ENCODE assay signal across 7 cellular contexts in the genomic region with DNA sequence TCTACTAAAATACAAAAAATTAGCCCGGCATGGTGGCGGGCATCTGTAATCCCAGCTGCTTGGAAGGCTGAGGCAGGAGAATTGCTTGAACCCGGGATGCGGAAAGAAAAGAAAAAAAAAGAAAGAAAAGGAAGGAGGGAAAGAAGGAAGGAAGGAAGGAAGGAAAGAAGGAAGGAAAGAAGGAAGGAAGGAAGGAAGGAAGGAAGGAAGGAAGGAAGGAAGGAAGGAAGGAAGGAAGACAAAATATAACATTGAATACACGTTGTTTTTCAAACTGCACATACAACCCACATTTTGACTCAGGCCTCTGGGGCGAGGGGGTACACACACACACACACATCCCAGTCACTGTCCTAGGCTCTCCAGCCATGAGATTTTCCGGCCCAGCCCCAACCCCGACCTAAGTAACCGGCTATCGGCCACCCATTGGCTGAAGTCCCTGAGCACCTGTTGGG. TPM values are rescaled to one million over a fixed set of nuclear protein-coding genes. Genes with fewer than 3 reads are reported as not detected.
A peak's percentile ranks its signal among the peaks of the same experiment; 100 is the strongest.
DNase-seq lines count a peak whose midpoint lies in the region; ATAC-seq and TF ChIP-seq lines count a peak whose summit lies in the region.
"Not testable (repeated sequence)": the region's sequence is repeated elsewhere in the genome, so short reads cannot be mapped to it uniquely, and the experiment has no call there.

No MANE protein-coding gene starts in this region.

- H3K4me1 ChIP-seq in HEK293 (ENCODE audit: control insufficient read depth, insufficient read depth, low read length); endodermal cell (ENCODE audit: control insufficient read depth, insufficient read depth, low read length); iPS-20b (ENCODE audit: insufficient read depth, low read length): not testable (repeated sequence)
- H3K4me1 ChIP-seq in adipocyte (ENCODE audit: control insufficient read depth, insufficient read depth, low read length) (peaks cover 27% of the 10 kb centered on the region), stomach (peaks cover 36 to 59% (median 52%) of the 10 kb centered on the region in 4 donors)

- intact Hi-C loops in activated B cell treated with CpG ODN at 0.5 μM for 24 hours (cut with micrococcal nuclease): not testable (repeated sequence)
- intact Hi-C loops in stomach (cut with DNase I; ENCODE audit: low total_unique reads): loop anchor here (10.0 kb wide), 1 partner anchor 274 kb away; a partner anchor contains a TSS

- not testable (repeated sequence) for TF ChIP-seq POLR2A in stomach (IDR thresholded peaks at IDR 0.05)

- 62% methylated on average over 10 of the region's 10 CpGs; no CpG with 5 or more reads in 1 of the 2 experiments for WGBS in endodermal cell (ENCODE audit: insufficient coverage in 1 of 2, insufficient read length in 1 of 2), 2 experiments
- 48 to 55% (median 54%) methylated on average over 10 of the region's 10 CpGs for WGBS in stomach, 5 donors

- POLR2A ChIA-PET in HEK293 (lab: Yijun Ruan, JAX): interaction anchor here (0.9 to 2.8 kb wide), 2 partner anchors 110 to 274 kb away, joined by 3 to 15 read pairs; a partner anchor contains a TSS
- POLR2A ChIA-PET in activated B cell treated with CpG ODN at 0.5 μM for 24 hours (lab: Charles Lee): interaction anchor here (1.9 kb wide), 1 partner anchor 274 kb away, joined by 5 read pairs; a partner anchor contains a TSS

- not testable (repeated sequence) for H3K9ac ChIP-seq in adipocyte (ENCODE audit: low read length); endodermal cell (ENCODE audit: extremely low read depth, low read length, poor library complexity, severe bottlenecking)
- H3K9ac ChIP-seq in iPS-20b (ENCODE audit: low read depth, low read length): peak overlapping the region; percentile 7; the same call in 1 of the 2 replicates

- H3K9me3 Mint-ChIP-seq in activated B cell treated with CpG ODN at 0.5 μM for 24 hours, endodermal cell, neural crest cell: not testable (repeated sequence)

- H3K36me3 ChIP-seq in HEK293 (ENCODE audit: control insufficient read depth in 2 of 2, insufficient read depth in 1 of 2, low read length in 2 of 2) (peaks cover 5 to 13% of the 10 kb centered on the region in 2 experiments), adipocyte (ENCODE audit: control insufficient read depth, insufficient read depth, low read length, severe bottlenecking) (peaks cover 18% of the 10 kb centered on the region), endodermal cell (ENCODE audit: control insufficient read depth, insufficient read depth, low read length) (peaks cover 20% of the 10 kb centered on the region), iPS-20b (ENCODE audit: insufficient read depth, low read depth, low read length) (peaks cover 14% of the 10 kb centered on the region), stomach (peaks cover 0 to 18% (median 13%) of the 10 kb centered on the region in 4 donors)

- DNase-seq in activated B cell treated with CpG ODN at 0.5 μM for 24 hours; adipocyte (ENCODE audit: low read depth); endodermal cell; neural crest cell (ENCODE audit: low read depth, low spot score); stomach: not testable (repeated sequence)

- peaks cover 13% of the 10 kb centered on the region for H3K36me3 Mint-ChIP-seq in activated B cell treated with CpG ODN at 0.5 μM for 24 hours (ENCODE audit: low read depth)
- H3K36me3 Mint-ChIP-seq in endodermal cell (ENCODE audit: low read depth); neural crest cell (ENCODE audit: low read depth): not testable (repeated sequence)

- not testable (repeated sequence) for H3K27ac Mint-ChIP-seq in activated B cell treated with CpG ODN at 0.5 μM for 24 hours; endodermal cell; neural crest cell (ENCODE audit: unreplicated experiment)

- peaks cover 22% of the 10 kb centered on the region for H3K4me1 Mint-ChIP-seq in activated B cell treated with CpG ODN at 0.5 μM for 24 hours
- H3K4me1 Mint-ChIP-seq in endodermal cell: not testable (repeated sequence)
- peaks cover 20% of the 10 kb centered on the region for H3K4me1 Mint-ChIP-seq in neural crest cell

- H3K27me3 Mint-ChIP-seq in activated B cell treated with CpG ODN at 0.5 μM for 24 hours (peaks cover 27% of the 10 kb centered on the region), endodermal cell (ENCODE audit: insufficient read depth) (peaks cover 15% of the 10 kb centered on the region)
- H3K27me3 Mint-ChIP-seq in neural crest cell (ENCODE audit: low read depth): not testable (repeated sequence)

- not testable (repeated sequence) for ATAC-seq in activated B cell treated with CpG ODN at 0.5 μM for 24 hours (ENCODE audit: low read depth)

- CTCF ChIA-PET in HEK293 (lab: Yijun Ruan, JAX); activated B cell treated with CpG ODN at 0.5 μM for 24 hours (lab: Charles Lee): not testable (repeated sequence)

- not testable (repeated sequence) for TF ChIP-seq CTCF in HEK293 (tag by site-specific recombination; IDR thresholded peaks at IDR 0.05); activated B cell treated with CpG ODN at 0.5 μM for 24 hours (IDR thresholded peaks at IDR 0.05); endodermal cell (conservative IDR thresholded peaks at IDR 0.05); neural crest cell (conservative IDR thresholded peaks at IDR 0.05); stomach (IDR thresholded peaks at IDR 0.05)

- not testable (repeated sequence) for TF ChIP-seq EP300 in stomach (IDR thresholded peaks at IDR 0.05)

- H3K27ac ChIP-seq in HEK293 (ENCODE audit: extremely low read depth, low read depth, low read length); endodermal cell (ENCODE audit: low read depth, low read length); iPS-20b (ENCODE audit: low read length): not testable (repeated sequence)
- H3K27ac ChIP-seq in stomach: peak overlapping the region; percentile 71 to 87 (median 77)

- not testable (repeated sequence) for H3K4me3 ChIP-seq in HEK293 (ENCODE audit: low read depth, low read length)
- H3K4me3 ChIP-seq in adipocyte (ENCODE audit: low read length): peak overlapping the region; percentile 74
- H3K4me3 ChIP-seq in endodermal cell (ENCODE audit: low read length): peak overlapping the region; percentile 71
- H3K4me3 ChIP-seq in iPS-20b (ENCODE audit: low read length): peak overlapping the region; percentile 60
- H3K4me3 ChIP-seq in stomach: peak overlapping the region; percentile 64 to 94 (median 74)

- not testable (repeated sequence) for H3K27me3 ChIP-seq in adipocyte (replicated peaks; ENCODE audit: control insufficient read depth, insufficient read depth, low read length); endodermal cell (ENCODE audit: control insufficient read depth, insufficient read depth, low read length, poor library complexity, severe bottlenecking); iPS-20b (ENCODE audit: insufficient read depth, low read length); stomach

- H3K4me3 Mint-ChIP-seq in activated B cell treated with CpG ODN at 0.5 μM for 24 hours (peak overlapping the region; percentile 71), endodermal cell (peak overlapping the region; percentile 48), neural crest cell (peak overlapping the region; percentile 83)

- not testable (repeated sequence) for H3K9me3 ChIP-seq in HEK293 (ENCODE audit: control insufficient read depth, insufficient read depth, low read depth, low read length); adipocyte (ENCODE audit: control insufficient read depth, low read length); endodermal cell (ENCODE audit: control insufficient read depth, low read length); iPS-20b (ENCODE audit: insufficient read depth, low read depth, low read length); stomach

TF ChIP-seq in HEK293, 187 proteins besides CTCF, POLR2A, EP300 and RAD21:
- TF ChIP-seq ZNF366 (tag by site-specific recombination; conservative IDR thresholded peaks at IDR 0.05): peak; percentile 97
- 0 out of 2 replicates have a peak, but pooled peaks have one; percentile 19 for TF ChIP-seq SCRT1 (tag by site-specific recombination; IDR thresholded peaks at IDR 0.05; ENCODE audit: borderline replicate concordance)

RNA-seq across cellular contexts. Expression of a gene that starts 1.0 kb away (rescaled TPM):
- total RNA-seq in activated B cell treated with CpG ODN at 0.5 μM for 24 hours: 0.15 and 0.33 TPM in 2 replicates
- total RNA-seq in endodermal cell: 1 to 10 TPM in 1 of 2 donors, under 1 TPM in 1; 0.71 to 1.7 TPM
- polyA plus RNA-seq in endodermal cell (2013, experiment 1 of 2): 3.6 TPM
- polyA plus RNA-seq in endodermal cell (2013, experiment 2 of 2): 3.5 TPM
- total RNA-seq in neural crest cell: 2.8 and 3.0 TPM in 2 replicates
- total RNA-seq in stomach: 10 to 100 TPM in 1 of 5 donors, 1 to 10 TPM in 3, under 1 TPM in 1; under 0.01 to 16.1 (median 5.1) TPM
- polyA plus RNA-seq in stomach: 1 to 10 TPM; 1.5 to 5.8 (median 2.2) TPM

RNA-seq across cellular contexts. Expression of a gene that starts 52.1 kb away (rescaled TPM):
- total RNA-seq in activated B cell treated with CpG ODN at 0.5 μM for 24 hours (109 and 114 TPM in 2 replicates), endodermal cell (100 to 1,000 TPM; 134 to 144 TPM), neural crest cell (163 and 169 TPM in 2 replicates), stomach (100 to 1,000 TPM in 3 of 5 donors, 10 to 100 TPM in 2; 48.4 to 156 (median 125) TPM)
- 129 TPM for polyA plus RNA-seq in endodermal cell (2013, experiment 1 of 2)
- 120 TPM for polyA plus RNA-seq in endodermal cell (2013, experiment 2 of 2)
- polyA plus RNA-seq in stomach: 10 to 100 TPM; 37.3 to 91.6 (median 46.2) TPM
